8 cellular contexts compared by ENCODE assay signal in the genomic region with DNA sequence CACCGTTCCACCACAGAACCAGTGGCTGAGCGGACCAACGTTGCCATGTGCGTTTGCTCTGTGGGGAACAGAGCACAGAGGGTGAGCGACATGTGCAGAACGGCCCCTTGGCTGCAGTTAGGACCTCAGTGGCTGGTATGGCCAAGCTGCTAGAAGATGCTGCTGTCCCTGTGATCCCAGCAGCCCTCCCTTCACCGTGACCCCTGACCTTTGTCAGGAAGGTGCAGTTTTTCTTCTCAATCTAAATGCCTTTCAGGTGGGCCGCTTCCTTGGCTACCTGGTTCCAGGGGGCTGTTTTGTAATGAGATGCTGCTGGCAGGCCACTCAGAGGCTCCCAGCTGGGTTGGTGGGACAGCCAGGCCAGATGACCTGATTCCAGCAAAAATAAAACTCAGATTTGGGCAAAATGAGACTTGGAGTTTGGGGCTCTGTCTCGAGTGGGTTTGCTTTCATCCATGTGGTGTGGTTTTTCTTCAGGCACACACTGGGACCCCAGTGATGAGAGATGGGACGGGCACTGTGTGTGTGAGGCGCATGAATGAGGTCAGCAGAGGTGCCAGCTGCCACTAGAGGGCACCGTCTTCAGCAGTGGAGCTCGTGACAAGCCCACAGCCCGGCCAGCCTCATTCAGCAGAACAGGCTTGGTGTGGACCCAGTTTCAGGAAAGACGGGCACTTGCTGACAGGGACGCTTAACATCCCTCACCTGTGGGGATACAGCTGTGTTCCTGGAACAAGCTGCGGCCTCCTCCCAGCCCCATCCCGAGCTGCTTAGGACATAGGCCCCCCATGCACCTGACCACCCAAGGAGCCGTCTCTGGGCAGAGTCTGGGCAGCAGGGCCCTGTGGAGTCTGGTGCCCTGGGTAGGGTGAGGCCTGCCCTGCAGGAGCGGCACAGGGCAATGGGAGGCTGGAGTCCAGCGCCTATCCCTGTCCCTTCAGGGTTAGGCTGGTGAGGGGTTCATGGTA. TPM values are rescaled to one million over a fixed set of nuclear protein-coding genes. Genes with fewer than 3 reads are reported as not detected.
DNase-seq lines count a peak whose midpoint lies in the region; ATAC-seq and TF ChIP-seq lines count a peak whose summit lies in the region.

No MANE protein-coding gene starts in this region.

- no peak for TF ChIP-seq POLR2A in transverse colon (IDR thresholded peaks at IDR 0.05)

- no peak overlapping the region for H2AFZ ChIP-seq in neuronal stem cell (ENCODE audit: low read length)

- peak overlapping the region; percentile 62 for H3K23ac ChIP-seq in neuronal stem cell (ENCODE audit: low read depth, low read length, poor library complexity)

- H3K4me1 ChIP-seq in neuronal stem cell (ENCODE audit: control insufficient read depth in 2 of 2, insufficient read depth in 1 of 2, low read depth in 1 of 2, low read length in 2 of 2) = peaks cover 15 to 17% of the 10 kb centered on the region in 2 donors
- peaks cover 12 to 19% (median 13%) of the 10 kb centered on the region in 4 donors for H3K4me1 ChIP-seq in transverse colon

- peak overlapping the region in 1 of 2 donors; percentile 27 for H3K4me3 ChIP-seq in neuronal stem cell (ENCODE audit: low read length in 2 of 2)
- no peak overlapping the region for H3K4me3 ChIP-seq in transverse colon

- peak overlapping the region; percentile 91 for H2AK5ac ChIP-seq in neuronal stem cell (ENCODE audit: low read depth, low read length)

- no peak overlapping the region for H3K14ac ChIP-seq in neuronal stem cell (ENCODE audit: low read length)

- in situ Hi-C loops in transverse colon (cut with MboI; ENCODE audit: low pct_ligation_motif_present in 1 of 4, low pct_unique_long_range_greater_than_20kb in 1 of 4, low sequenced_read_pairs in 3 of 4) = no loop called here

- WGBS in neuronal stem cell (ENCODE audit: extremely low coverage in 2 of 2, insufficient read length in 2 of 2, insufficient replicate concordance in 1 of 2), 2 donors = no CpG with 5 or more reads among the region's 21 CpGs
- 61% methylated on average over 17 of the region's 21 CpGs; no CpG with 5 or more reads in 1 of the 2 donors for WGBS in transverse colon (ENCODE audit: low coverage in 1 of 2), 2 donors

- peaks cover 34 to 41% of the 10 kb centered on the region in 2 donors for H3K36me3 ChIP-seq in neuronal stem cell (replicated peaks in 1 of 2; ENCODE audit: control insufficient read depth in 2 of 2, insufficient read depth in 2 of 2, low read length in 2 of 2)
- H3K36me3 ChIP-seq in transverse colon = peaks cover 0 to 10% (median 0%) of the 10 kb centered on the region in 4 donors

- no peak overlapping the region for H3K4ac ChIP-seq in neuronal stem cell (ENCODE audit: low read length)

- H4K91ac ChIP-seq in neuronal stem cell (ENCODE audit: low read depth, low read length, poor library complexity) = no peak overlapping the region

- TF ChIP-seq EP300 in transverse colon (IDR thresholded peaks at IDR 0.05; ENCODE audit: low read depth) = no peak

- peak overlapping the region; percentile 57 for H3K9ac ChIP-seq in neuronal stem cell (ENCODE audit: low read depth, low read length, poor library complexity)

- H2BK15ac ChIP-seq in neuronal stem cell (ENCODE audit: low read length) = no peak overlapping the region

- no peak overlapping the region for H2BK5ac ChIP-seq in neuronal stem cell (ENCODE audit: low read length)

- H3K18ac ChIP-seq in neuronal stem cell (ENCODE audit: low read length) = no peak overlapping the region

- H2BK12ac ChIP-seq in neuronal stem cell (ENCODE audit: low read length) = no peak overlapping the region

- no peak for ATAC-seq in HG03460 (IDR thresholded peaks at IDR 0.05; ENCODE audit: unreplicated experiment)

- peak overlapping the region; percentile 76 for H2BK120ac ChIP-seq in neuronal stem cell (ENCODE audit: low read depth, low read length)

- H3K27me3 ChIP-seq in neuronal stem cell (ENCODE audit: control insufficient read depth in 3 of 3, insufficient read depth in 3 of 3, low read depth in 1 of 3, low read length in 3 of 3) = no peaks in the 10 kb centered on the region
- H3K27me3 ChIP-seq in transverse colon = no peaks in the 10 kb centered on the region

- DNase-seq in GM10266 (ENCODE audit: extremely low spot score) (peak; percentile 73), NCI-H748 treated with DMSO at 0.1 percent for 48 hours (lab: John Stamatoyannopoulos, UW) (peak; percentile 6), activated T-cell treated with anti-CD3 and anti-CD28 coated beads for 4 hours (peak; percentile 29), fibroblast of gingiva (ENCODE audit: low read depth) (peak; percentile 61), neuronal stem cell (ENCODE audit: low spot score) (peak; percentile 45), transverse colon (peak; percentile 52)

- H3K27ac ChIP-seq in 22Rv1 (no peak overlapping the region), neuronal stem cell (replicated peaks; ENCODE audit: low read length) (no peak overlapping the region), transverse colon (no peak overlapping the region)

- H3K79me1 ChIP-seq in neuronal stem cell (ENCODE audit: low read depth, low read length) = peaks cover 18% of the 10 kb centered on the region

- TF ChIP-seq CTCF in 22Rv1 (IDR thresholded peaks at IDR 0.05) = peak; percentile 94
- TF ChIP-seq CTCF in GM10266 (IDR thresholded peaks at IDR 0.05; ENCODE audit: control insufficient read depth, insufficient read depth, low read depth, missing control alignments) = peak; percentile 88
- TF ChIP-seq CTCF in transverse colon (IDR thresholded peaks at IDR 0.05) = peak; percentile 48 to 73 (median 57)

- H3K4me2 ChIP-seq in neuronal stem cell (ENCODE audit: insufficient read depth, low read length, poor library complexity, severe bottlenecking) = no peak overlapping the region

- intact Hi-C loops in transverse colon (cut with DNase I; ENCODE audit: low total_unique reads) = no loop called here

- peaks cover 0 to 3% of the 10 kb centered on the region in 2 donors for H3K9me3 ChIP-seq in neuronal stem cell (replicated peaks in 1 of 2; ENCODE audit: control insufficient read depth in 2 of 2, insufficient read depth in 1 of 2, low read depth in 1 of 2, low read length in 2 of 2)
- H3K9me3 ChIP-seq in transverse colon = no peaks in the 10 kb centered on the region

- H4K8ac ChIP-seq in neuronal stem cell (ENCODE audit: low read depth, low read length) = no peak overlapping the region

RNA-seq across cellular contexts. Expression of a gene that starts 4.1 kb away (rescaled TPM):
- 88.3 TPM for polyA plus RNA-seq in neuronal stem cell (2013, experiment 1 of 2)
- polyA plus RNA-seq in neuronal stem cell (2013, experiment 2 of 2) = 78.9 TPM
- 100 to 1,000 TPM in 1 of 4 donors, 10 to 100 TPM in 3; 26.0 to 101 (median 53.6) TPM for total RNA-seq in transverse colon

RNA-seq across cellular contexts. Expression of a gene that starts 16.7 kb away (rescaled TPM):
- not detected for polyA plus RNA-seq in neuronal stem cell (2013, experiment 1 of 2)
- polyA plus RNA-seq in neuronal stem cell (2013, experiment 2 of 2) = not detected
- total RNA-seq in transverse colon = not detected

RNA-seq across cellular contexts. Expression of a gene that starts 25.0 kb away (rescaled TPM):
- polyA plus RNA-seq in neuronal stem cell (2013, experiment 1 of 2) = 20.7 TPM
- polyA plus RNA-seq in neuronal stem cell (2013, experiment 2 of 2) = 20.4 TPM
- 10 to 100 TPM; 21.5 to 26.5 (median 25.0) TPM for total RNA-seq in transverse colon

RNA-seq across cellular contexts. Expression of a gene that starts 41.4 kb away (rescaled TPM):
- polyA plus RNA-seq in neuronal stem cell (2013, experiment 1 of 2) = not detected
- not detected for polyA plus RNA-seq in neuronal stem cell (2013, experiment 2 of 2)
- not detected for total RNA-seq in transverse colon

RNA-seq across cellular contexts. Expression of a gene that starts 57.0 kb away (rescaled TPM):
- not detected for polyA plus RNA-seq in neuronal stem cell (2013, experiment 1 of 2)
- polyA plus RNA-seq in neuronal stem cell (2013, experiment 2 of 2) = not detected
- total RNA-seq in transverse colon = not detected

Comparison
In these comparisons a context has a peak if more than half of its experiments do, and no peak if none do; other contexts are left out.
1. DNase-seq: peak in every context shown above with its lines; median percentile 73 in GM10266; 61 in fibroblast of gingiva; 52 in transverse colon; 45 in neuronal stem cell; 29 in activated T-cell treated with anti-CD3 and anti-CD28 coated beads for 4 hours; 6 in NCI-H748 treated with DMSO at 0.1 percent for 48 hours.